Comparison of ENCODE assay signal across 8 cellular contexts in genomic region chr11:65419773-65420481, GRCh38. TPM values are rescaled to one million over a fixed set of nuclear protein-coding genes. Genes with fewer than 3 reads are reported as not detected.
DNase-seq lines count a peak whose midpoint lies in the region; ATAC-seq and TF ChIP-seq lines count a peak whose summit lies in the region.

No MANE protein-coding gene starts in this region.

- H3K4me1 ChIP-seq in stomach smooth muscle (ENCODE audit: control insufficient read depth, insufficient read depth, low read length): peaks cover 59% of the 10 kb centered on the region

- H3K36me3 Mint-ChIP-seq in activated CD8-positive, alpha-beta T cell treated with anti-CD3 and anti-CD28 coated beads, Interleukin-2, amount 10 ng/mL, durations not matched to agents 7 days and 5 days (ENCODE audit: low read depth): peaks cover 26% of the 10 kb centered on the region
- peaks cover 4% of the 10 kb centered on the region for H3K36me3 Mint-ChIP-seq in endothelial cell (ENCODE audit: low read depth, unreplicated experiment)

- H3K4me3 Mint-ChIP-seq in activated CD8-positive, alpha-beta T cell treated with anti-CD3 and anti-CD28 coated beads, Interleukin-2, amount 10 ng/mL, durations not matched to agents 7 days and 5 days: peak overlapping the region; percentile 87
- peak overlapping the region; percentile 51 for H3K4me3 Mint-ChIP-seq in endothelial cell (ENCODE audit: unreplicated experiment)

- peak overlapping the region; percentile 87 to 94 for H3K9ac ChIP-seq in stomach smooth muscle (ENCODE audit: low read length in 2 of 2)

- H3K27me3 Mint-ChIP-seq in activated CD8-positive, alpha-beta T cell treated with anti-CD3 and anti-CD28 coated beads, Interleukin-2, amount 10 ng/mL, durations not matched to agents 7 days and 5 days (ENCODE audit: low read depth): peaks cover 2% of the 10 kb centered on the region
- H3K27me3 Mint-ChIP-seq in endothelial cell (ENCODE audit: unreplicated experiment): peaks cover 36% of the 10 kb centered on the region

- peak overlapping the region; percentile 38 to 99 for H3K4me3 ChIP-seq in stomach smooth muscle (ENCODE audit: low read length in 2 of 2)

- peak overlapping the region; percentile 100 for H3K27ac Mint-ChIP-seq in activated CD8-positive, alpha-beta T cell treated with anti-CD3 and anti-CD28 coated beads, Interleukin-2, amount 10 ng/mL, durations not matched to agents 7 days and 5 days
- H3K27ac Mint-ChIP-seq in endothelial cell (ENCODE audit: unreplicated experiment): peak overlapping the region; percentile 96

- H3K4me1 Mint-ChIP-seq in activated CD8-positive, alpha-beta T cell treated with anti-CD3 and anti-CD28 coated beads, Interleukin-2, amount 10 ng/mL, durations not matched to agents 7 days and 5 days (ENCODE audit: low read depth): peaks cover 60% of the 10 kb centered on the region
- H3K4me1 Mint-ChIP-seq in endothelial cell (ENCODE audit: unreplicated experiment): peaks cover 75% of the 10 kb centered on the region

- peaks cover 3 to 10% of the 10 kb centered on the region in 2 donors for H3K36me3 ChIP-seq in stomach smooth muscle (ENCODE audit: control insufficient read depth in 2 of 2, insufficient read depth in 2 of 2, low read length in 2 of 2)

- H3K27me3 ChIP-seq in stomach smooth muscle (ENCODE audit: control insufficient read depth in 1 of 2, insufficient read depth in 2 of 2, low read length in 2 of 2): no peaks in the 10 kb centered on the region

- ATAC-seq in activated CD8-positive, alpha-beta T cell treated with anti-CD3 and anti-CD28 coated beads, Interleukin-2, amount 10 ng/mL, durations not matched to agents 7 days and 5 days: no peak
- ATAC-seq in GM21360 (IDR thresholded peaks at IDR 0.05; ENCODE audit: unreplicated experiment): no peak

- CTCF ChIA-PET in activated CD8-positive, alpha-beta T cell treated with anti-CD3 and anti-CD28 coated beads, Interleukin-2, amount 10 ng/mL, durations not matched to agents 7 days and 5 days (lab: Charles Lee): interaction anchor here (1.0 to 14.1 kb wide), 5 partner anchors 11 to 84 kb away, joined by 3 to 538 read pairs (median 23); partner anchors contain the start of gene MALAT1

- peak; percentile 37 for DNase-seq in NOMO-1 (lab: John Stamatoyannopoulos, UW; ENCODE audit: unreplicated experiment in 2 of 2)
- no peak for DNase-seq in NOMO-1 treated with dmso at 0.1 percent for 144 hours (lab: John Stamatoyannopoulos, UW; ENCODE audit: unreplicated experiment)
- peak; percentile 4 for DNase-seq in NCI-H345 treated with DMSO at 0.1 percent for 48 hours (lab: John Stamatoyannopoulos, UW; ENCODE audit: unreplicated experiment)
- DNase-seq in activated CD8-positive, alpha-beta T cell treated with anti-CD3 and anti-CD28 coated beads, Interleukin-2, amount 10 ng/mL, durations not matched to agents 7 days and 5 days: peak; percentile 67
- DNase-seq in endothelial cell (ENCODE audit: low spot score): peak; percentile 37
- peak; percentile 91 for DNase-seq in midbrain (lab: John Stamatoyannopoulos, UW)

- POLR2A ChIA-PET in activated CD8-positive, alpha-beta T cell treated with anti-CD3 and anti-CD28 coated beads, Interleukin-2, amount 10 ng/mL, durations not matched to agents 7 days and 5 days (lab: Charles Lee): interaction anchor here (0.7 to 19.6 kb wide), 12 partner anchors 9 to 561 kb away, joined by 3 to 4167 read pairs (median 7); partner anchors contain the start of genes FAU, FRMD8, MALAT1 and PCNX3

- TF ChIP-seq CTCF in endothelial cell (IDR thresholded peaks at IDR 0.05; ENCODE audit: unreplicated experiment): no peak

- no peaks in the 10 kb centered on the region for H3K9me3 Mint-ChIP-seq in activated CD8-positive, alpha-beta T cell treated with anti-CD3 and anti-CD28 coated beads, Interleukin-2, amount 10 ng/mL, durations not matched to agents 7 days and 5 days (ENCODE audit: insufficient read depth)
- no peaks in the 10 kb centered on the region for H3K9me3 Mint-ChIP-seq in endothelial cell (ENCODE audit: unreplicated experiment)

- H3K9me3 ChIP-seq in stomach smooth muscle (ENCODE audit: control insufficient read depth in 2 of 2, low read length in 2 of 2): no peaks in the 10 kb centered on the region

- H3K27ac ChIP-seq in stomach smooth muscle (ENCODE audit: low read length): peak overlapping the region; percentile 100

RNA-seq across cellular contexts. Expression of gene NEAT1, which starts 2.7 kb away (rescaled TPM):
- total RNA-seq in activated CD8-positive, alpha-beta T cell treated with anti-CD3 and anti-CD28 coated beads, Interleukin-2, amount 10 ng/mL, durations not matched to agents 7 days and 5 days: 100 to 1,000 TPM; 212 to 254 TPM
- 43.4 TPM for total RNA-seq in endothelial cell (ENCODE audit: unreplicated experiment)

RNA-seq across cellular contexts. Expression of gene FRMD8, which starts 33.5 kb away (rescaled TPM):
- total RNA-seq in activated CD8-positive, alpha-beta T cell treated with anti-CD3 and anti-CD28 coated beads, Interleukin-2, amount 10 ng/mL, durations not matched to agents 7 days and 5 days: 10 to 100 TPM; 51.0 to 54.7 TPM
- total RNA-seq in endothelial cell (ENCODE audit: unreplicated experiment): 76.0 TPM

RNA-seq across cellular contexts. Expression of gene SLC25A45, which starts 37.5 kb away (rescaled TPM):
- 10 to 100 TPM; 24.5 to 28.2 TPM for total RNA-seq in activated CD8-positive, alpha-beta T cell treated with anti-CD3 and anti-CD28 coated beads, Interleukin-2, amount 10 ng/mL, durations not matched to agents 7 days and 5 days
- total RNA-seq in endothelial cell (ENCODE audit: unreplicated experiment): 3.3 TPM
